ENCODE assay signal across 4 cellular contexts in genomic region chr3:53238881-53239280, GRCh38.
TF ChIP-seq lines count a peak whose summit lies in the region.

No MANE protein-coding gene starts in this region.

TF ChIP-seq in SK-N-SH, 30 proteins besides CTCF, POLR2A, EP300 and RAD21:
- no peak for TF ChIP-seq RCOR1 (IDR thresholded peaks at IDR 0.05; ENCODE audit: low read length)
- TF ChIP-seq TCF12 (IDR thresholded peaks at IDR 0.05) = no peak
- TF ChIP-seq RXRA (IDR thresholded peaks at IDR 0.05; ENCODE audit: borderline replicate concordance, low read depth) = no peak
- TF ChIP-seq, protein P1, sequence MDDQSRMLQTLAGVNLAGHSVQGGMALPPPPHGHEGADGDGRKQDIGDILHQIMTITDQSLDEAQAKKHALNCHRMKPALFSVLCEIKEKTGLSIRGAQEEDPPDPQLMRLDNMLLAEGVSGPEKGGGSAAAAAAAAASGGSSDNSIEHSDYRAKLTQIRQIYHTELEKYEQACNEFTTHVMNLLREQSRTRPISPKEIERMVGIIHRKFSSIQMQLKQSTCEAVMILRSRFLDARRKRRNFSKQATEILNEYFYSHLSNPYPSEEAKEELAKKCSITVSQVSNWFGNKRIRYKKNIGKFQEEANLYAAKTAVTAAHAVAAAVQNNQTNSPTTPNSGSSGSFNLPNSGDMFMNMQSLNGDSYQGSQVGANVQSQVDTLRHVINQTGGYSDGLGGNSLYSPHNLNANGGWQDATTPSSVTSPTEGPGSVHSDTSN (IDR thresholded peaks at IDR 0.05) = no peak
- TF ChIP-seq USF2 (IDR thresholded peaks at IDR 0.05; ENCODE audit: borderline replicate concordance, low read depth, low read length) = no peak
- TF ChIP-seq EZH2phosphoT487 (IDR thresholded peaks at IDR 0.05; ENCODE audit: borderline replicate concordance, low read depth) = no peak
- no peak for TF ChIP-seq NFIC (IDR thresholded peaks at IDR 0.05; ENCODE audit: borderline replicate concordance)
- TF ChIP-seq SMC3 (IDR thresholded peaks at IDR 0.05; ENCODE audit: low read depth, low read length) = no peak
- TF ChIP-seq MEF2A (IDR thresholded peaks at IDR 0.05; ENCODE audit: borderline replicate concordance, low read depth) = no peak
- no peak for TF ChIP-seq YY1 (IDR thresholded peaks at IDR 0.05; ENCODE audit: low read depth)
- no peak for TF ChIP-seq RFX5 (IDR thresholded peaks at IDR 0.05; ENCODE audit: low read length)
- TF ChIP-seq NRF1 (IDR thresholded peaks at IDR 0.05; ENCODE audit: low read depth, low read length) = no peak
TF ChIP-seq in SK-N-SH: peak in this region for 0.

TF ChIP-seq in SK-N-SH treated with all-trans-retinoic acid at 6 μM for 48 hours, 23 proteins besides CTCF, POLR2A, EP300 and RAD21:
- TF ChIP-seq, protein P2, sequence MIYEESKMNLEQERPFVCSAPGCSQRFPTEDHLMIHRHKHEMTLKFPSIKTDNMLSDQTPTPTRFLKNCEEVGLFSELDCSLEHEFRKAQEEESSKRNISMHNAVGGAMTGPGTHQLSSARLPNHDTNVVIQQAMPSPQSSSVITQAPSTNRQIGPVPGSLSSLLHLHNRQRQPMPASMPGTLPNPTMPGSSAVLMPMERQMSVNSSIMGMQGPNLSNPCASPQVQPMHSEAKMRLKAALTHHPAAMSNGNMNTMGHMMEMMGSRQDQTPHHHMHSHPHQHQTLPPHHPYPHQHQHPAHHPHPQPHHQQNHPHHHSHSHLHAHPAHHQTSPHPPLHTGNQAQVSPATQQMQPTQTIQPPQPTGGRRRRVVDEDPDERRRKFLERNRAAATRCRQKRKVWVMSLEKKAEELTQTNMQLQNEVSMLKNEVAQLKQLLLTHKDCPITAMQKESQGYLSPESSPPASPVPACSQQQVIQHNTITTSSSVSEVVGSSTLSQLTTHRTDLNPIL (CRISPR knock-in tag; IDR thresholded peaks at IDR 0.05; ENCODE audit: low read depth) = no peak
- no peak for TF ChIP-seq RARB (CRISPR knock-in tag; IDR thresholded peaks at IDR 0.05)

TF ChIP-seq in HepG2, 621 proteins besides CTCF, POLR2A, EP300 and RAD21:
- TF ChIP-seq ZNF570 (CRISPR knock-in tag; IDR thresholded peaks at IDR 0.05; ENCODE audit: borderline replicate concordance) (no peak), CHD4 (IDR thresholded peaks at IDR 0.05; ENCODE audit: borderline replicate concordance, low read length) (no peak), GPBP1L1 (CRISPR knock-in tag; IDR thresholded peaks at IDR 0.05) (no peak), FOSL2 (CRISPR knock-in tag; IDR thresholded peaks at IDR 0.05) (no peak), TAF15 (IDR thresholded peaks at IDR 0.05; ENCODE audit: low read depth, low read length, poor library complexity, severe bottlenecking) (no peak), RARA (CRISPR knock-in tag; IDR thresholded peaks at IDR 0.05) (no peak)
- TF ChIP-seq, protein P3, sequence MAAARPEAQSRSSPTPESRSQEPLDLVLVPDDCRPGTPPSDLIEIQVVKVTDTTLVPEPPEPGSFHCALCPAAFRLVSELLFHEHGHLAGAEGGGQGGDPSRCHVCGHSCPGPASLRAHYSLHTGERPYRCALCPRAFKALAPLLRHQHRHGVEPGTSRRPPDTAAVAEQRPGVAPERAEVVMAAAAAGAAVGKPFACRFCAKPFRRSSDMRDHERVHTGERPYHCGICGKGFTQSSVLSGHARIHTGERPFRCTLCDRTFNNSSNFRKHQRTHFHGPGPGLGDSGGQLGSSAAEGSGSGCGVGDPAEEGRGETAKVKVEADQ (CRISPR knock-in tag; IDR thresholded peaks at IDR 0.05; ENCODE audit: borderline replicate concordance) = no peak

TF ChIP-seq in WTC11, 78 proteins besides CTCF, POLR2A, EP300 and RAD21:
- no peak for TF ChIP-seq AFF4 (CRISPR knock-in tag; IDR thresholded peaks at IDR 0.05; ENCODE audit: borderline replicate concordance)
- no peak for TF ChIP-seq ARID4B (CRISPR knock-in tag; IDR thresholded peaks at IDR 0.05; ENCODE audit: borderline replicate concordance)
- no peak for TF ChIP-seq TEAD1 (CRISPR knock-in tag; IDR thresholded peaks at IDR 0.05)
- no peak for TF ChIP-seq IRF2 (CRISPR knock-in tag; IDR thresholded peaks at IDR 0.05; ENCODE audit: borderline replicate concordance, low read depth)
- TF ChIP-seq NFYB (CRISPR knock-in tag; conservative IDR thresholded peaks at IDR 0.05; ENCODE audit: low read depth) = no peak
- TF ChIP-seq ZNF396 (CRISPR knock-in tag; IDR thresholded peaks at IDR 0.05; ENCODE audit: borderline replicate concordance) = no peak
- TF ChIP-seq SP1 (CRISPR knock-in tag; conservative IDR thresholded peaks at IDR 0.05) = no peak
- no peak for TF ChIP-seq NR1H2 (CRISPR knock-in tag; IDR thresholded peaks at IDR 0.05)
